ENCODE assay signal across 11 cellular contexts in the genomic region with DNA sequence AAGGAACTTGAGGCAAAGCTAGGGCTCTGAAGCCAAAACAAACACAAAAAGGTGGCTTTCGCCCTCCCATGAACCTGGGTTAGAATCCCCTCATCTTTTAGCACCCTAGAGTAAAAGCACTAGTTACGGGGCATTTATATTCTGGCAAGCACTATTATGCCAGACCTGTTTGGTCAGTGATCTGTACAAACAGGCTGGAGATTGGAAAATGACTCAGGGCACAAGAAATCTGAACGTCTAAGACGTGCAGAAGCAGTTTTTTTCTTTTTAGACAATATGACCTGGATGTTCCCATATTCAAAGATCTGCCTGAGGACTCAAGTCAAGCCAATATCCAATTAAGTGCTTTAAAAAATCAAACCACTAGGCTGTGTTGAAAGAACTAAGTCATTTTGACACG. TPM values are rescaled to one million over a fixed set of nuclear protein-coding genes. Genes with fewer than 3 reads are reported as not detected.
DNase-seq lines count a peak whose midpoint lies in the region; ATAC-seq and TF ChIP-seq lines count a peak whose summit lies in the region.
"Had no signal": no experiment of that assay in that cellular context is flagged by ENCODE, and none has a peak within 500 bp of the region (broad histone marks: within the 10 kb centered on the region; RNA-seq: fewer than 3 reads in every experiment).

No MANE protein-coding gene starts in this region.

- no peak for TF ChIP-seq EP300 in upper lobe of left lung (IDR thresholded peaks at IDR 0.05)

- H3K9me3 ChIP-seq in DND-41 (ENCODE audit: insufficient read depth, low read length, severe bottlenecking) (peaks cover 27% of the 10 kb centered on the region), upper lobe of left lung (peaks cover 24 to 32% (median 27%) of the 10 kb centered on the region in 4 donors), SJCRH30 (replicated peaks) (peaks cover 23% of the 10 kb centered on the region)

- H3K4me3 ChIP-seq in DND-41 (ENCODE audit: low read depth in 1 of 2, low read length in 2 of 2) (no peak overlapping the region), coronary artery (peak overlapping the region; percentile 79), upper lobe of left lung (peak overlapping the region in 1 of 4 donors; percentile 3), SJCRH30 (no peak overlapping the region)

- no peaks in the 10 kb centered on the region for H4K20me1 ChIP-seq in DND-41 (ENCODE audit: insufficient read depth, low read length)

- H3K4me1 Mint-ChIP-seq in neural crest cell: peaks cover 51% of the 10 kb centered on the region

- CTCF ChIA-PET in RWPE1 (lab: Yijun Ruan, JAX): interaction anchor here (0.6 to 1.2 kb wide), 2 partner anchors 25 to 37 kb away, joined by 3 to 4 read pairs; no protein-coding TSS in a partner anchor

- POLR2A ChIA-PET in RWPE1 (lab: Yijun Ruan, JAX; ENCODE audit: low non-redundant PET): interaction anchor here (2.2 kb wide), 1 partner anchor 22 kb away, joined by 24 read pairs; the partner anchor contains the start of gene HNRNPR

- no peak for ATAC-seq in DND-41 (ENCODE audit: insufficient read depth, low read depth)
- no peak for ATAC-seq in upper lobe of left lung (ENCODE audit: low FRiP score in 2 of 2)

- TF ChIP-seq CTCF in DND-41 (IDR thresholded peaks at IDR 0.05; ENCODE audit: borderline replicate concordance, extremely low read depth, low read length, poor library complexity, severe bottlenecking) (no peak), RWPE1 (conservative IDR thresholded peaks at IDR 0.05; ENCODE audit: low read depth) (no peak), coronary artery (IDR thresholded peaks at IDR 0.05) (no peak), neural crest cell (conservative IDR thresholded peaks at IDR 0.05) (no peak), upper lobe of left lung (IDR thresholded peaks at IDR 0.05) (no peak)

- H3K79me2 ChIP-seq in DND-41 (ENCODE audit: insufficient read depth, low read length): peaks cover 30% of the 10 kb centered on the region

- H3K4me1 ChIP-seq in DND-41 (ENCODE audit: insufficient read depth, low read length) (peaks cover 35% of the 10 kb centered on the region), upper lobe of left lung (peaks cover 29 to 42% (median 31%) of the 10 kb centered on the region in 4 donors), SJCRH30 (peaks cover 9% of the 10 kb centered on the region)

- no peak overlapping the region for H3K27ac Mint-ChIP-seq in neural crest cell (ENCODE audit: unreplicated experiment)
- H3K27ac Mint-ChIP-seq: memory B cell had no signal

- H3K4me3 Mint-ChIP-seq in neural crest cell: peak overlapping the region; percentile 98

- H3K27ac ChIP-seq in DND-41 (ENCODE audit: low read length) (no peak overlapping the region), RWPE1 (no peak overlapping the region), coronary artery (no peak overlapping the region), upper lobe of left lung (no peak overlapping the region), SJCRH30 (no peak overlapping the region)

- H2AFZ ChIP-seq in DND-41 (ENCODE audit: low read depth, low read length): no peak overlapping the region

- TF ChIP-seq POLR2A in upper lobe of left lung (IDR thresholded peaks at IDR 0.05): no peak

- no peaks in the 10 kb centered on the region for H3K27me3 Mint-ChIP-seq in neural crest cell (ENCODE audit: low read depth)
- H3K27me3 Mint-ChIP-seq: memory B cell had no signal

- H3K36me3 Mint-ChIP-seq in neural crest cell (ENCODE audit: low read depth): peaks cover 33% of the 10 kb centered on the region

- WGBS in upper lobe of left lung, 2 donors: 76 to 77% methylated on average over 5 of the region's 5 CpGs

- H3K9ac ChIP-seq in DND-41 (ENCODE audit: low read depth, low read length): no peak overlapping the region

- H3K36me3 ChIP-seq in DND-41 (ENCODE audit: insufficient read depth, low read length) (peaks cover 40% of the 10 kb centered on the region), upper lobe of left lung (peaks cover 13 to 49% (median 28%) of the 10 kb centered on the region in 4 donors), SJCRH30 (peaks cover 34% of the 10 kb centered on the region)

- DNase-seq in DND-41 (no peak), RWPE1 (ENCODE audit: low spot score) (peak; percentile 54), coronary artery (ENCODE audit: low spot score) (no peak), neural crest cell (ENCODE audit: low read depth, low spot score) (no peak), upper lobe of left lung (no peak), SJCRH30 (no peak), Kasumi-1 (lab: John Stamatoyannopoulos, UW) (no peak), epidermal melanocyte (ENCODE audit: insufficient read length, low spot score) (no peak)
- DNase-seq: activated CD8-positive, alpha-beta memory T cell treated with anti-CD3 and anti-CD28 coated beads for 24 hours; NCI-H2171 treated with DMSO at 0.1 percent for 48 hours had no signal

- peaks cover 9% of the 10 kb centered on the region for H3K9me3 Mint-ChIP-seq in neural crest cell

- H3K27me3 ChIP-seq in DND-41 (ENCODE audit: insufficient read depth, low read length, poor library complexity): no peaks in the 10 kb centered on the region
- no peaks in the 10 kb centered on the region for H3K27me3 ChIP-seq in upper lobe of left lung
- no peaks in the 10 kb centered on the region for H3K27me3 ChIP-seq in SJCRH30

- peak overlapping the region; percentile 97 for H3K4me2 ChIP-seq in DND-41 (ENCODE audit: insufficient read depth, low read length)

RNA-seq across cellular contexts. Expression of gene ZNF436, which starts 3.0 kb away (rescaled TPM):
- total RNA-seq in neural crest cell (9.2 and 10.0 TPM in 2 replicates), upper lobe of left lung (10 to 100 TPM in 2 of 6 donors, 1 to 10 TPM in 4; 5.5 to 11.3 (median 8.2) TPM)
- total RNA-seq in SJCRH30 (2014; rRNA removed; shearing (Covaris generic)): 13.8 and 15.8 TPM in 2 replicates

RNA-seq across cellular contexts. Expression of gene HNRNPR, which starts 22.5 kb away (rescaled TPM):
- total RNA-seq in neural crest cell (293 and 305 TPM in 2 replicates), upper lobe of left lung (10 to 100 TPM; 43.9 to 97.7 (median 73.5) TPM)
- 342 and 380 TPM in 2 replicates for total RNA-seq in SJCRH30 (2014; rRNA removed; shearing (Covaris generic))

RNA-seq across cellular contexts. Expression of gene TCEA3, which starts 58.0 kb away (rescaled TPM):
- 1.2 and 1.5 TPM in 2 replicates for total RNA-seq in neural crest cell
- 100 to 1,000 TPM in 1 of 6 donors, 10 to 100 TPM in 5; 32.5 to 141 (median 42.9) TPM for total RNA-seq in upper lobe of left lung
- total RNA-seq in SJCRH30 (2014; rRNA removed; shearing (Covaris generic)): 0.10 TPM in 1 of 2 replicates, not detected in the other

Comparison
In these comparisons a context has a peak if more than half of its experiments do, and no peak if none do; other contexts are left out.
1. RNA of gene TCEA3, which starts 58.0 kb away (total RNA-seq): 32.5 to 141 TPM in upper lobe of left lung; 1.2 to 1.5 TPM in neural crest cell and 0.10 TPM in SJCRH30; every median in the first group is over 10 times any median in the second.